Comparison of ENCODE assay signal across 8 cellular contexts in genomic region chr16:67537270-67537635, GRCh38. TPM values are rescaled to one million over a fixed set of nuclear protein-coding genes. Genes with fewer than 3 reads are reported as not detected.
A peak's percentile ranks its signal among the peaks of the same experiment; 100 is the strongest.
DNase-seq lines count a peak whose midpoint lies in the region; ATAC-seq and TF ChIP-seq lines count a peak whose summit lies in the region.

No MANE protein-coding gene starts in this region.

- no peaks in the 10 kb centered on the region for H3K27me3 ChIP-seq in CD4-positive, alpha-beta T cell (ENCODE audit: control insufficient read depth, insufficient read depth, low read length)
- H3K27me3 ChIP-seq in mesenchymal stem cell (ENCODE audit: control insufficient read depth in 1 of 2, insufficient read depth in 1 of 2, low read length in 2 of 2): no peaks in the 10 kb centered on the region
- no peaks in the 10 kb centered on the region for H3K27me3 ChIP-seq in suprapubic skin

- CTCF ChIA-PET in CD4-positive, alpha-beta T cell (lab: Charles Lee): interaction anchor here (0.6 to 4.5 kb wide), 9 partner anchors 9 to 123 kb away, joined by 3 to 48 read pairs (median 5); partner anchors contain the start of genes ACD, ATP6V0D1, CTCF and RIPOR1

- peak in 6 of 10 experiments; percentile 27 to 61 (median 46) for DNase-seq in CD4-positive, alpha-beta T cell
- peak; percentile 28 to 37 for DNase-seq in activated CD4-positive, alpha-beta T cell treated with anti-CD3 and anti-CD28 coated beads, Interleukin-2, amount 50 U/mL, for 4 hours
- no peak for DNase-seq in effector memory CD8-positive, alpha-beta T cell
- DNase-seq in mesenchymal stem cell: peak; percentile 79
- DNase-seq in suprapubic skin (ENCODE audit: low spot score in 2 of 2): peak in 1 of 2 donors; percentile 86
- no peak for DNase-seq in NCI-H82 (lab: John Stamatoyannopoulos, UW)
- DNase-seq in KBM-7: no peak

- H3K36me3 ChIP-seq in mesenchymal stem cell (ENCODE audit: control insufficient read depth in 1 of 2, insufficient read depth in 2 of 2, low read depth in 1 of 2, low read length in 2 of 2) (peaks cover 37 to 49% of the 10 kb centered on the region in 2 experiments), suprapubic skin (peaks cover 29% of the 10 kb centered on the region)

- peak overlapping the region; percentile 67 to 93 for H3K18ac ChIP-seq in mesenchymal stem cell (ENCODE audit: low read depth in 1 of 2, low read length in 2 of 2)

- peaks cover 49% of the 10 kb centered on the region for H3K4me1 Mint-ChIP-seq in CD4-positive, alpha-beta T cell (ENCODE audit: low read depth)
- peaks cover 24 to 28% of the 10 kb centered on the region in 2 donors for H3K4me1 Mint-ChIP-seq in effector memory CD8-positive, alpha-beta T cell (ENCODE audit: low read depth in 2 of 2)

- H4K8ac ChIP-seq in mesenchymal stem cell (ENCODE audit: low read length): peak overlapping the region; percentile 39

- no peak overlapping the region for H2BK5ac ChIP-seq in mesenchymal stem cell (ENCODE audit: low read depth, low read length, poor library complexity, severe bottlenecking)

- H3K9me3 ChIP-seq in CD4-positive, alpha-beta T cell (ENCODE audit: control insufficient read depth, low read length): no peaks in the 10 kb centered on the region
- H3K9me3 ChIP-seq in mesenchymal stem cell (ENCODE audit: control insufficient read depth, low read length) (no peaks in the 10 kb centered on the region), suprapubic skin (no peaks in the 10 kb centered on the region)

- H2AK5ac ChIP-seq in mesenchymal stem cell (ENCODE audit: low read length, severe bottlenecking): no peak overlapping the region

- H3K79me1 ChIP-seq in mesenchymal stem cell (replicated peaks; ENCODE audit: low read length, poor library complexity, severe bottlenecking): peaks cover 38% of the 10 kb centered on the region

- peak overlapping the region; percentile 10 to 40 for H2BK12ac ChIP-seq in mesenchymal stem cell (ENCODE audit: low read length in 2 of 2)

- peak; percentile 52 for ATAC-seq in CD4-positive, alpha-beta T cell (ENCODE audit: poor library complexity)
- peak; percentile 43 for ATAC-seq in HG02885 (IDR thresholded peaks at IDR 0.05; ENCODE audit: poor library complexity, unreplicated experiment)
- ATAC-seq in effector memory CD8-positive, alpha-beta T cell (replicated peaks): peak; percentile 51

- POLR2A ChIA-PET in CD4-positive, alpha-beta T cell (lab: Charles Lee): interaction anchor here (0.8 to 4.0 kb wide), 16 partner anchors 8 to 707 kb away, joined by 3 to 59 read pairs (median 6); partner anchors contain the start of genes ACD, ATP6V0D1, C16orf86 and CARMIL2

- peak overlapping the region; percentile 96 for H3K4me2 ChIP-seq in mesenchymal stem cell (ENCODE audit: low read length, poor library complexity, severe bottlenecking)

- peaks cover 48% of the 10 kb centered on the region for H3K4me1 ChIP-seq in mesenchymal stem cell (ENCODE audit: control insufficient read depth, insufficient read depth, low read depth, low read length)
- peaks cover 68% of the 10 kb centered on the region for H3K4me1 ChIP-seq in suprapubic skin

- under 1% methylated on average over 32 of the region's 32 CpGs for WGBS in mesenchymal stem cell
- WGBS in suprapubic skin: under 1% methylated on average over 30 of the region's 32 CpGs

- in situ Hi-C loops in KBM-7 (cut with MboI; ENCODE audit: low pct_unique_long_range_greater_than_20kb, low sequenced_read_pairs): no loop called here

- H3K9me3 Mint-ChIP-seq in CD4-positive, alpha-beta T cell: no peaks in the 10 kb centered on the region
- no peaks in the 10 kb centered on the region for H3K9me3 Mint-ChIP-seq in effector memory CD8-positive, alpha-beta T cell

- peak overlapping the region; percentile 73 for H3K27ac ChIP-seq in CD4-positive, alpha-beta T cell (ENCODE audit: low read depth, low read length)
- H3K27ac ChIP-seq in mesenchymal stem cell (ENCODE audit: low read length, poor library complexity, severe bottlenecking): no peak overlapping the region
- H3K27ac ChIP-seq in suprapubic skin: peak overlapping the region; percentile 92

- peak overlapping the region; percentile 86 for H3K4me3 Mint-ChIP-seq in CD4-positive, alpha-beta T cell
- H3K4me3 Mint-ChIP-seq in effector memory CD8-positive, alpha-beta T cell: peak overlapping the region; percentile 75 to 80

- TF ChIP-seq CTCF in CD4-positive, alpha-beta T cell (IDR thresholded peaks at IDR 0.05): no peak
- TF ChIP-seq CTCF in suprapubic skin (IDR thresholded peaks at IDR 0.05): no peak

- peak overlapping the region; percentile 64 to 81 for H3K4me3 ChIP-seq in mesenchymal stem cell (ENCODE audit: insufficient read depth in 1 of 2, low read depth in 1 of 2, low read length in 2 of 2)
- peak overlapping the region; percentile 89 for H3K4me3 ChIP-seq in suprapubic skin

- peak overlapping the region; percentile 69 for H2BK120ac ChIP-seq in mesenchymal stem cell (ENCODE audit: low read depth, low read length)

- TF ChIP-seq EP300 in suprapubic skin (IDR thresholded peaks at IDR 0.05): no peak

- H2BK15ac ChIP-seq in mesenchymal stem cell (ENCODE audit: low read depth, poor library complexity, severe bottlenecking): peak overlapping the region; percentile 33

- peak overlapping the region; percentile 83 to 85 for H3K4ac ChIP-seq in mesenchymal stem cell (ENCODE audit: low read depth in 1 of 2, low read length in 2 of 2)

- no peak overlapping the region for H2AFZ ChIP-seq in mesenchymal stem cell (ENCODE audit: low read depth, low read length)

- peak in 1 of 2 donors; percentile 54 for TF ChIP-seq POLR2A in suprapubic skin (IDR thresholded peaks at IDR 0.05)

- H3K23ac ChIP-seq in mesenchymal stem cell (ENCODE audit: low read length in 2 of 2): peak overlapping the region in 1 of 2 experiments; percentile 43

- peaks cover 11% of the 10 kb centered on the region for H3K36me3 Mint-ChIP-seq in CD4-positive, alpha-beta T cell (ENCODE audit: low read depth)
- H3K36me3 Mint-ChIP-seq in effector memory CD8-positive, alpha-beta T cell (ENCODE audit: insufficient read depth): peaks cover 18% of the 10 kb centered on the region

- H3K9ac ChIP-seq in mesenchymal stem cell (ENCODE audit: low read length): peak overlapping the region; percentile 91

- intact Hi-C loops in CD4-positive, alpha-beta T cell (cut with DNase I, micrococcal nuclease): loop anchor here in 1 of 2 experiments (2.0 kb wide), 1 partner anchor 14 kb away; no protein-coding TSS in a partner anchor

- peak overlapping the region in 1 of 2 experiments; percentile 81 for H3K14ac ChIP-seq in mesenchymal stem cell (ENCODE audit: low read length in 2 of 2)

- H3K27me3 Mint-ChIP-seq in CD4-positive, alpha-beta T cell: no peaks in the 10 kb centered on the region
- H3K27me3 Mint-ChIP-seq in effector memory CD8-positive, alpha-beta T cell: no peaks in the 10 kb centered on the region

- peak overlapping the region; percentile 82 for H4K91ac ChIP-seq in mesenchymal stem cell (ENCODE audit: low read length)

- H3K27ac Mint-ChIP-seq in CD4-positive, alpha-beta T cell: peak overlapping the region; percentile 66
- H3K27ac Mint-ChIP-seq in effector memory CD8-positive, alpha-beta T cell: peak overlapping the region; percentile 78 to 86

RNA-seq across cellular contexts. Expression of gene RIPOR1, which starts 8.6 kb away (rescaled TPM):
- 10 to 100 TPM; 21.3 to 25.4 TPM for total RNA-seq in CD4-positive, alpha-beta T cell
- 59.7 TPM for polyA plus RNA-seq in mesenchymal stem cell (2013, experiment 1 of 2)
- polyA plus RNA-seq in mesenchymal stem cell (2013, experiment 2 of 2): 58.4 TPM
- total RNA-seq in suprapubic skin: 10 to 100 TPM; 20.6 to 41.5 (median 28.3) TPM

RNA-seq across cellular contexts. Expression of gene CTCF, which starts 25.1 kb away (rescaled TPM):
- 10 to 100 TPM; 43.8 to 46.4 TPM for total RNA-seq in CD4-positive, alpha-beta T cell
- polyA plus RNA-seq in mesenchymal stem cell (2013, experiment 1 of 2): 19.8 TPM
- 18.5 TPM for polyA plus RNA-seq in mesenchymal stem cell (2013, experiment 2 of 2)
- total RNA-seq in suprapubic skin: 10 to 100 TPM; 36.2 to 50.1 (median 46.9) TPM

RNA-seq across cellular contexts. Expression of gene AGRP, which starts 53.9 kb away (rescaled TPM):
- total RNA-seq in CD4-positive, alpha-beta T cell: not detected
- polyA plus RNA-seq in mesenchymal stem cell (2013, experiment 1 of 2): not detected
- not detected for polyA plus RNA-seq in mesenchymal stem cell (2013, experiment 2 of 2)
- total RNA-seq in suprapubic skin: not detected

RNA-seq across cellular contexts. Expression of gene ATP6V0D1, which starts 56.3 kb away (rescaled TPM):
- total RNA-seq in CD4-positive, alpha-beta T cell: 10 to 100 TPM; 39.4 to 41.7 TPM
- 140 TPM for polyA plus RNA-seq in mesenchymal stem cell (2013, experiment 1 of 2)
- polyA plus RNA-seq in mesenchymal stem cell (2013, experiment 2 of 2): 136 TPM
- total RNA-seq in suprapubic skin: 100 to 1,000 TPM in 3 of 4 donors, 10 to 100 TPM in 1; 90.0 to 134 (median 110) TPM

Comparison
In these comparisons a context has a peak if more than half of its experiments do, and no peak if none do; other contexts are left out.
1. DNase-seq: peak in CD4-positive, alpha-beta T cell (6 of 10), activated CD4-positive, alpha-beta T cell treated with anti-CD3 and anti-CD28 coated beads, Interleukin-2, amount 50 U/mL, for 4 hours (2 of 2) and mesenchymal stem cell (single experiment); none in effector memory CD8-positive, alpha-beta T cell (0 of 3), NCI-H82 (single experiment) and KBM-7 (single experiment).
2. Peak in every context shown above with its lines, with median percentiles within 50 percentile points of each other: ATAC-seq.